18 cellular contexts compared by ENCODE assay signal in genomic region chr10:70684841-70685457, GRCh38. TPM values are rescaled to one million over a fixed set of nuclear protein-coding genes. Genes with fewer than 3 reads are reported as not detected.
"Had no signal": no experiment of that assay in that cellular context is flagged by ENCODE, and none has a peak within 500 bp of the region (broad histone marks: within the 10 kb centered on the region; RNA-seq: fewer than 3 reads in every experiment).

No MANE protein-coding gene starts in this region.

- H3K4me1 ChIP-seq: body of pancreas, prostate gland, right lobe of liver, upper lobe of right lung had no signal

- H3K27ac Mint-ChIP-seq: activated B cell treated with CpG ODN at 0.5 μM for 24 hours; activated CD4-positive, alpha-beta T cell treated with anti-CD3 and anti-CD28 coated beads, Interleukin-2, amount 10 ng/mL, durations not matched to agents 7 days and 5 days; activated naive CD4-positive, alpha-beta T cell treated with anti-CD3 and anti-CD28 coated beads, Interleukin-2, amount 10 ng/mL, durations not matched to agents 7 days and 5 days; T-helper 1 cell treated with Interleukin-12 subunit alpha and Interleukin-12 subunit beta and Interleukin-4 antibody, amounts not matched to agents 30 μg/mL and 1 μg/mL, for 36 hours had no signal

- H3K27me3 ChIP-seq: body of pancreas, esophagus squamous epithelium, right lobe of liver, spleen, upper lobe of right lung had no signal

- H3K27ac ChIP-seq: body of pancreas, esophagus squamous epithelium, prostate gland, right lobe of liver, spleen, upper lobe of right lung had no signal

- DNase-seq: activated B cell treated with CpG ODN at 0.5 μM for 24 hours; activated CD4-positive, alpha-beta T cell treated with anti-CD3 and anti-CD28 coated beads, Interleukin-2, amount 10 ng/mL, durations not matched to agents 7 days and 5 days; activated naive CD4-positive, alpha-beta T cell treated with anti-CD3 and anti-CD28 coated beads, Interleukin-2, amount 10 ng/mL, durations not matched to agents 7 days and 5 days; activated T-cell treated with anti-CD3 and anti-CD28 coated beads for 4 hours; body of pancreas; esophagus squamous epithelium; foreskin melanocyte; midbrain; naive B cell; nucleus accumbens; spleen; stimulated activated CD4-positive, alpha-beta T cell treated with anti-CD3 and anti-CD28 coated beads, Interleukin-2, amount 100 ng/mL, for 24 hours; stimulated activated naive CD8-positive, alpha-beta T cell treated with anti-CD3 and anti-CD28 coated beads, Interleukin-15, Interleukin-2, amounts not matched to agents 100 U/mL and 50 U/mL, for 24 hours; upper lobe of right lung had no signal

- H3K4me1 Mint-ChIP-seq: activated CD4-positive, alpha-beta T cell treated with anti-CD3 and anti-CD28 coated beads, Interleukin-2, amount 10 ng/mL, durations not matched to agents 7 days and 5 days; activated naive CD4-positive, alpha-beta T cell treated with anti-CD3 and anti-CD28 coated beads, Interleukin-2, amount 10 ng/mL, durations not matched to agents 7 days and 5 days had no signal

- H3K36me3 Mint-ChIP-seq: activated naive CD4-positive, alpha-beta T cell treated with anti-CD3 and anti-CD28 coated beads, Interleukin-2, amount 10 ng/mL, durations not matched to agents 7 days and 5 days; naive B cell had no signal

- H3K9me3 Mint-ChIP-seq: activated B cell treated with CpG ODN at 0.5 μM for 24 hours; activated CD4-positive, alpha-beta T cell treated with anti-CD3 and anti-CD28 coated beads, Interleukin-2, amount 10 ng/mL, durations not matched to agents 7 days and 5 days; activated naive CD4-positive, alpha-beta T cell treated with anti-CD3 and anti-CD28 coated beads, Interleukin-2, amount 10 ng/mL, durations not matched to agents 7 days and 5 days; activated T-helper 2 cell treated with anti-CD3 and anti-CD28 coated beads, Interferon-gamma antibody, Interleukin-2, Interleukin-4, amounts not matched to agents 10 μg/mL and 5 μg/mL and 100 μg/mL, durations not matched to agents 14 hours and 24 hours and 36 hours; T-helper 1 cell treated with Interleukin-12 subunit alpha and Interleukin-12 subunit beta and Interleukin-4 antibody, amounts not matched to agents 30 μg/mL and 1 μg/mL, for 36 hours had no signal

- H3K4me3 Mint-ChIP-seq: activated B cell treated with CpG ODN at 0.5 μM for 24 hours; activated CD4-positive, alpha-beta T cell treated with anti-CD3 and anti-CD28 coated beads, Interleukin-2, amount 10 ng/mL, durations not matched to agents 7 days and 5 days; activated naive CD4-positive, alpha-beta T cell treated with anti-CD3 and anti-CD28 coated beads, Interleukin-2, amount 10 ng/mL, durations not matched to agents 7 days and 5 days; naive B cell; T-helper 1 cell treated with Interleukin-12 subunit alpha and Interleukin-12 subunit beta and Interleukin-4 antibody, amounts not matched to agents 30 μg/mL and 1 μg/mL, for 36 hours had no signal

- ATAC-seq: body of pancreas; stimulated activated naive CD8-positive, alpha-beta T cell treated with anti-CD3 and anti-CD28 coated beads, Interleukin-15, Interleukin-2, amounts not matched to agents 100 U/mL and 50 U/mL, for 24 hours; upper lobe of right lung had no signal

- H3K36me3 ChIP-seq: esophagus squamous epithelium, prostate gland, right lobe of liver, spleen, upper lobe of right lung had no signal

- H3K9me3 ChIP-seq: body of pancreas, esophagus squamous epithelium, prostate gland, right lobe of liver, spleen, upper lobe of right lung had no signal

- H3K4me3 ChIP-seq: body of pancreas, esophagus squamous epithelium, prostate gland, right lobe of liver, spleen, upper lobe of right lung had no signal

- H3K27me3 Mint-ChIP-seq: activated B cell treated with CpG ODN at 0.5 μM for 24 hours; activated CD4-positive, alpha-beta T cell treated with anti-CD3 and anti-CD28 coated beads, Interleukin-2, amount 10 ng/mL, durations not matched to agents 7 days and 5 days; activated naive CD4-positive, alpha-beta T cell treated with anti-CD3 and anti-CD28 coated beads, Interleukin-2, amount 10 ng/mL, durations not matched to agents 7 days and 5 days; naive B cell had no signal

RNA-seq across cellular contexts. Expression of gene ADAMTS14, which starts 12.6 kb away (rescaled TPM):
- total RNA-seq: activated CD4-positive, alpha-beta T cell treated with anti-CD3 and anti-CD28 coated beads, Interleukin-2, amount 10 ng/mL, durations not matched to agents 7 days and 5 days had no signal
